ENCODE assay signal across 13 cellular contexts in the genomic region with DNA sequence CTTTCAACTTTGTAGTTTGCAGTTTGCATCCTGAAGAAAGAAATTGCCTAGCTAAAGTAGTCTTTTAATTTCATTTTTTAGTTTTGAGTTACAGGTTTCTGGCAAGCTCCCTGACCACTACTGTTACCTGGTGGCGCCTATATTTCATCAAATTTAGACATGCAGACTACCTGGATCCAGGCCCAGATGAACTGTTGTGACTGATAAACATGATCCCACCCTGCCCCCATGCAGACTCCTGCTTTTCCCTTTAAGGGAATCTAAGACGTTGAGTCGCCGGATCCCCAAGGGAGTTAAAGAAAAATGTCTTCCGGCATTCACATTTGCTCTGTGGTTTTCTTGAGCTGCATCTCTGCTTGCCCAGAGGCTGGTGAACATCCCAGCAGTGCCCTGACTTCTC. TPM values are rescaled to one million over a fixed set of nuclear protein-coding genes. Genes with fewer than 3 reads are reported as not detected.
DNase-seq lines count a peak whose midpoint lies in the region; ATAC-seq, FAIRE-seq and TF ChIP-seq lines count a peak whose summit lies in the region.
"Had no signal": no experiment of that assay in that cellular context is flagged by ENCODE, and none has a peak within 500 bp of the region (broad histone marks: within the 10 kb centered on the region; RNA-seq: fewer than 3 reads in every experiment).

No MANE protein-coding gene starts in this region.

- peak overlapping the region; percentile 44; the same call in 1 of the 2 replicates for H3K14ac ChIP-seq in IMR-90 (replicated peaks; ENCODE audit: low read depth, low read length)

- intact Hi-C loops in Calu3 (cut with micrococcal nuclease; ENCODE audit: unreplicated experiment), result no loop called here
- intact Hi-C loops in IMR-90 (cut with micrococcal nuclease), result no loop called here
- intact Hi-C loops in left colon (cut with DNase I, micrococcal nuclease), result no loop called here

- TF ChIP-seq RAD21 in IMR-90 (IDR thresholded peaks at IDR 0.05; ENCODE audit: low read length), result no peak

- H2BK5ac ChIP-seq in IMR-90 (ENCODE audit: low read depth, low read length, poor library complexity, severe bottlenecking), result peak overlapping the region; percentile 2

- H2BK20ac ChIP-seq in IMR-90 (ENCODE audit: low read depth, low read length), result 0 out of 2 replicates have a peak overlapping the region, but pooled peaks have one; percentile 30

- H3K36me3 Mint-ChIP-seq in Calu3 (ENCODE audit: insufficient read depth, unreplicated experiment), result no peaks in the 10 kb centered on the region
- H3K36me3 Mint-ChIP-seq in astrocyte (ENCODE audit: low read depth, unreplicated experiment), result no peaks in the 10 kb centered on the region
- peaks cover 10% of the 10 kb centered on the region for H3K36me3 Mint-ChIP-seq in nephron progenitor cell (ENCODE audit: low read depth)

- no peak for FAIRE-seq in astrocyte (lab: Jason Lieb, UNC)

- no peaks in the 10 kb centered on the region for H3K9me3 ChIP-seq in IMR-90 (ENCODE audit: control insufficient read depth, insufficient read depth, low read length)
- H3K9me3 ChIP-seq in astrocyte (ENCODE audit: insufficient read depth, low read depth, low read length), result no peaks in the 10 kb centered on the region
- H3K9me3 ChIP-seq: heart right ventricle, Peyer's patch had no signal

- H4K5ac ChIP-seq in IMR-90 (ENCODE audit: low read depth, low read length), result peak overlapping the region; percentile 50

- no peaks in the 10 kb centered on the region for H3K79me2 ChIP-seq in astrocyte (ENCODE audit: insufficient read depth, low read length)

- peak overlapping the region; percentile 56; the same call in 1 of the 2 replicates for H2BK120ac ChIP-seq in IMR-90 (ENCODE audit: low read depth, low read length)

- H3K79me1 ChIP-seq in IMR-90 (ENCODE audit: low read depth in 1 of 2, low read length in 2 of 2), result no peaks in the 10 kb centered on the region

- no peak for TF ChIP-seq CTCF in Calu3 (IDR thresholded peaks at IDR 0.05; ENCODE audit: unreplicated experiment)
- no peak for TF ChIP-seq CTCF in IMR-90 (conservative IDR thresholded peaks at IDR 0.05; ENCODE audit: low read depth, low read length)
- no peak for TF ChIP-seq CTCF in astrocyte (IDR thresholded peaks at IDR 0.05; ENCODE audit: insufficient read depth, low read depth, low read length)
- no peak for TF ChIP-seq CTCF in nephron progenitor cell (IDR thresholded peaks at IDR 0.05)

- H3K27me3 ChIP-seq in IMR-90 (ENCODE audit: control insufficient read depth, insufficient read depth, low read length) (no peaks in the 10 kb centered on the region), astrocyte (ENCODE audit: insufficient read depth, low read length) (no peaks in the 10 kb centered on the region)
- H3K27me3 ChIP-seq: heart right ventricle, Peyer's patch had no signal

- H3K4me1 ChIP-seq in IMR-90 (ENCODE audit: control insufficient read depth, insufficient read depth, low read length), result peaks cover 9% of the 10 kb centered on the region
- H3K4me1 ChIP-seq in astrocyte (ENCODE audit: insufficient read depth, low read length), result peaks cover 11% of the 10 kb centered on the region

- no peak overlapping the region for H3K9ac ChIP-seq in IMR-90 (ENCODE audit: low read depth, low read length)
- H3K9ac ChIP-seq in astrocyte (ENCODE audit: low read length), result no peak overlapping the region

- H3K56ac ChIP-seq in IMR-90 (ENCODE audit: extremely low read depth, insufficient read depth, low read length), result no peak overlapping the region; the same call in 1 of the 2 replicates

- H3K4me3 ChIP-seq in IMR-90 (ENCODE audit: insufficient read depth, low read depth, low read length), result no peak overlapping the region
- H3K4me3 ChIP-seq in astrocyte (ENCODE audit: insufficient read depth, low read depth, low read length), result no peak overlapping the region
- H3K4me3 ChIP-seq: Peyer's patch had no signal

- in situ Hi-C loops in IMR-90 (cut with MboI; ENCODE audit: low sequenced_read_pairs), result no loop called here

- H3K9me3 Mint-ChIP-seq in Calu3 (ENCODE audit: low read depth, unreplicated experiment), result no peaks in the 10 kb centered on the region
- no peaks in the 10 kb centered on the region for H3K9me3 Mint-ChIP-seq in astrocyte (ENCODE audit: unreplicated experiment)
- no peaks in the 10 kb centered on the region for H3K9me3 Mint-ChIP-seq in nephron progenitor cell
- H3K9me3 Mint-ChIP-seq: activated CD4-positive, alpha-beta memory T cell treated with anti-CD3 and anti-CD28 coated beads, Interleukin-2, amount 10 ng/mL, durations not matched to agents 7 days and 5 days; brain had no signal

- peak overlapping the region; percentile 77 for H2AFZ ChIP-seq in IMR-90 (replicated peaks; ENCODE audit: low read length, poor library complexity)
- H2AFZ ChIP-seq in astrocyte (ENCODE audit: low read depth, low read length), result peak overlapping the region; percentile 45

- dilution Hi-C loops in IMR-90 (cut with HindIII; ENCODE audit: low sequenced_read_pairs, unreplicated experiment), result no loop called here

- H3K27ac Mint-ChIP-seq in Calu3 (ENCODE audit: unreplicated experiment) (peak overlapping the region; percentile 6), astrocyte (ENCODE audit: unreplicated experiment) (peak overlapping the region; percentile 90), nephron progenitor cell (peak overlapping the region; percentile 86)
- H3K27ac Mint-ChIP-seq: activated CD4-positive, alpha-beta memory T cell treated with anti-CD3 and anti-CD28 coated beads, Interleukin-2, amount 10 ng/mL, durations not matched to agents 7 days and 5 days had no signal

- H3K36me3 ChIP-seq in IMR-90 (ENCODE audit: control insufficient read depth, insufficient read depth, low read length) (no peaks in the 10 kb centered on the region), astrocyte (ENCODE audit: insufficient read depth, low read length) (no peaks in the 10 kb centered on the region)
- H3K36me3 ChIP-seq: heart right ventricle, Peyer's patch had no signal

- H3K27ac ChIP-seq in IMR-90 (ENCODE audit: insufficient read depth, low read length), result 0 out of 2 replicates have a peak overlapping the region, but pooled peaks have one; percentile 33
- no peak overlapping the region for H3K27ac ChIP-seq in astrocyte (ENCODE audit: low read depth, low read length)
- H3K27ac ChIP-seq: heart right ventricle, Peyer's patch had no signal

- H3K4me3 Mint-ChIP-seq in Calu3 (ENCODE audit: low read depth, unreplicated experiment) (peak overlapping the region; percentile 36), astrocyte (ENCODE audit: unreplicated experiment) (peak overlapping the region; percentile 51), nephron progenitor cell (peak overlapping the region; percentile 63)
- H3K4me3 Mint-ChIP-seq: activated CD4-positive, alpha-beta memory T cell treated with anti-CD3 and anti-CD28 coated beads, Interleukin-2, amount 10 ng/mL, durations not matched to agents 7 days and 5 days had no signal

- H3K18ac ChIP-seq in IMR-90 (ENCODE audit: low read depth, low read length), result peak overlapping the region; percentile 7; the same call in 1 of the 2 replicates

- H3K23ac ChIP-seq in IMR-90 (ENCODE audit: low read depth, low read length), result no peak overlapping the region

- ATAC-seq in IMR-90 (ENCODE audit: low read depth), result peak; percentile 86
- no peak for ATAC-seq in left colon
- ATAC-seq: heart right ventricle had no signal

- H3K27me3 Mint-ChIP-seq in Calu3 (ENCODE audit: unreplicated experiment) (no peaks in the 10 kb centered on the region), astrocyte (ENCODE audit: low read depth, unreplicated experiment) (no peaks in the 10 kb centered on the region), nephron progenitor cell (ENCODE audit: low read depth, poor library complexity) (no peaks in the 10 kb centered on the region)
- H3K27me3 Mint-ChIP-seq: activated CD4-positive, alpha-beta memory T cell treated with anti-CD3 and anti-CD28 coated beads, Interleukin-2, amount 10 ng/mL, durations not matched to agents 7 days and 5 days; brain had no signal

- H3K4me1 Mint-ChIP-seq in Calu3 (ENCODE audit: low read depth, unreplicated experiment) (peaks cover 13% of the 10 kb centered on the region), astrocyte (ENCODE audit: low read depth, unreplicated experiment) (peaks cover 13% of the 10 kb centered on the region), nephron progenitor cell (peaks cover 37% of the 10 kb centered on the region)
- H3K4me1 Mint-ChIP-seq: activated CD4-positive, alpha-beta memory T cell treated with anti-CD3 and anti-CD28 coated beads, Interleukin-2, amount 10 ng/mL, durations not matched to agents 7 days and 5 days had no signal

- BruUV-seq in Calu3 (replicated peaks; lab: Mats Ljungman, UMichigan) (no TSS peak), IMR-90 (replicated peaks; lab: Mats Ljungman, UMichigan) (no TSS peak)

- 52% methylated on average over 2 of the region's 5 CpGs; no CpG with 5 or more reads in 1 of the 2 experiments for WGBS in IMR-90 (ENCODE audit: extremely low coverage in 2 of 2, insufficient read length in 1 of 2), 2 experiments

- H4K20me1 ChIP-seq in IMR-90 (ENCODE audit: insufficient read depth, low read length) (no peaks in the 10 kb centered on the region), astrocyte (ENCODE audit: insufficient read depth, low read length) (no peaks in the 10 kb centered on the region)

- peak overlapping the region; percentile 0; the same call in 1 of the 2 replicates for H3K4ac ChIP-seq in IMR-90 (ENCODE audit: low read depth, low read length)

- H3K4me2 ChIP-seq in IMR-90 (ENCODE audit: low read depth, low read length), result peak overlapping the region; percentile 75
- peak overlapping the region; percentile 76 for H3K4me2 ChIP-seq in astrocyte (ENCODE audit: low read length)

- H2BK15ac ChIP-seq in IMR-90 (ENCODE audit: low read depth, low read length), result no peak overlapping the region

- no peak overlapping the region for H2AK9ac ChIP-seq in IMR-90 (replicated peaks; ENCODE audit: low read depth, low read length, poor library complexity)

- H2AK5ac ChIP-seq in IMR-90 (ENCODE audit: low read depth, low read length), result no peak overlapping the region

- CTCF ChIA-PET in Calu3 (lab: Charles Lee) (no interaction called here), IMR-90 (lab: Yijun Ruan, JAX) (no interaction called here)

- no peak for DNase-seq in Calu3
- DNase-seq in IMR-90, result peak; percentile 37
- DNase-seq in astrocyte (ENCODE audit: low read depth), result peak; percentile 17
- peak; percentile 37 for DNase-seq in nephron progenitor cell
- DNase-seq in NCI-H510A (lab: John Stamatoyannopoulos, UW), result no peak
- no peak for DNase-seq in HuH-7 (ENCODE audit: low spot score)
- no peak for DNase-seq in left colon
- no peak for DNase-seq in COLO829 (ENCODE audit: low spot score)
- DNase-seq: activated CD4-positive, alpha-beta memory T cell treated with anti-CD3 and anti-CD28 coated beads, Interleukin-2, amount 10 ng/mL, durations not matched to agents 7 days and 5 days; Peyer's patch; stimulated activated CD4-positive, alpha-beta T cell treated with anti-CD3 and anti-CD28 coated beads, Interleukin-4, amount 100 ng/mL, for 24 hours had no signal

- 0 out of 2 replicates have a peak, but pooled peaks cover 2% of the 10 kb centered on the region for H3K9me1 ChIP-seq in IMR-90 (ENCODE audit: insufficient read depth, low read length)

- no peak overlapping the region for H4K91ac ChIP-seq in IMR-90 (ENCODE audit: insufficient read depth, low read depth, low read length)

- peak overlapping the region in 1 of 2 experiments; percentile 64; a peak in 2 of 4 replicates for H4K8ac ChIP-seq in IMR-90 (ENCODE audit: low read depth in 2 of 2, low read length in 2 of 2)

- TF ChIP-seq POLR2A in IMR-90 (IDR thresholded peaks at IDR 0.05; ENCODE audit: low read depth, low read length), result no peak

- POLR2A ChIA-PET in IMR-90 (lab: Charles Lee; ENCODE audit: unreplicated experiment), result no interaction called here

RNA-seq across cellular contexts. Expression of gene METAP1D, which starts 22.2 kb away (rescaled TPM):
- 11.0 and 11.1 TPM in 2 replicates for total RNA-seq in Calu3 (2022)
- 3.4 and 4.2 TPM in 2 replicates for total RNA-seq in IMR-90 (2012; rRNA removed)
- polyA plus RNA-seq in IMR-90 (2012; rRNA removed), result 5.5 TPM in 2 replicates
- polyA plus RNA-seq in IMR-90 (2012; cell fraction: cytosol; rRNA removed), result 1.3 and 2.0 TPM in 2 replicates
- 11.5 and 28.3 TPM in 2 replicates for polyA plus RNA-seq in IMR-90 (2012; cell fraction: nucleus; rRNA removed; ENCODE audit: low replicate concordance)
- 6.5 and 7.9 TPM in 2 replicates for total RNA-seq in astrocyte
- 1 to 10 TPM; 4.2 to 4.4 TPM for total RNA-seq in left colon

Comparison
In these comparisons a context has a peak if more than half of its experiments do, and no peak if none do; other contexts are left out.
1. DNase-seq: peak in IMR-90 (single experiment), astrocyte (single experiment) and nephron progenitor cell (single experiment); none in Calu3 (single experiment), NCI-H510A (single experiment), HuH-7 (single experiment), left colon (0 of 2) and COLO829 (single experiment).
2. H3K27ac Mint-ChIP-seq: peak in every context shown above with its lines; median percentile 90 in astrocyte; 86 in nephron progenitor cell; 6 in Calu3.
3. Peak in every context shown above with its lines, with median percentiles within 50 percentile points of each other: H3K4me3 Mint-ChIP-seq.